In genomic region chr2:239590276-239590675, GRCh38 we compare ENCODE assay signal across 16 cellular contexts.
DNase-seq lines count a peak whose midpoint lies in the region; ATAC-seq, FAIRE-seq and TF ChIP-seq lines count a peak whose summit lies in the region.
"Had no signal": no experiment of that assay in that cellular context is flagged by ENCODE, and none has a peak within 500 bp of the region (broad histone marks: within the 10 kb centered on the region; RNA-seq: fewer than 3 reads in every experiment).

No MANE protein-coding gene starts in this region.

- H3K27ac ChIP-seq in BLaER1, result peak overlapping the region; percentile 46; the same call in 1 of the 2 replicates
- H3K27ac ChIP-seq in BLaER1 treated with 17β-estradiol and CSF1 and Interleukin-3, amounts not matched to agents 10 nM and 100 nM, result peak overlapping the region in 6 of 11 experiments; percentile 33 to 59 (median 53); a peak in 8 of 22 replicates
- no peak overlapping the region for H3K27ac ChIP-seq in kidney (ENCODE audit: low read depth in 2 of 2, low read length in 2 of 2)
- no peak overlapping the region for H3K27ac ChIP-seq in trophoblast cell (ENCODE audit: low read depth, low read length)
- H3K27ac ChIP-seq: A549, GM23248 had no signal

- H4K12ac ChIP-seq in trophoblast cell (ENCODE audit: low read depth, low read length), result no peak overlapping the region

- no peak for FAIRE-seq in kidney (lab: Jason Lieb, UNC)
- FAIRE-seq: A549, GM12878, GM18507, H54 had no signal

- DNase-seq in kidney (peak; percentile 21), trophoblast cell (no peak)
- no peak for DNase-seq in activated CD4-positive, alpha-beta T cell treated with anti-CD3 and anti-CD28 coated beads, Interleukin-2, amount 50 U/mL, for 4 hours
- DNase-seq in activated CD8-positive, alpha-beta memory T cell treated with anti-CD3 and anti-CD28 coated beads, Interleukin-2, amount 50 U/mL, for 48 hours, result no peak
- DNase-seq: BE2C; CD4-positive, CD25-positive, alpha-beta regulatory T cell; DMS53; GM23248 had no signal

- H3K27me3 ChIP-seq in BLaER1, result no peaks in the 10 kb centered on the region
- H3K27me3 ChIP-seq in BLaER1 treated with 17β-estradiol and CSF1 and Interleukin-3, amounts not matched to agents 10 nM and 100 nM, result no peaks in the 10 kb centered on the region
- no peaks in the 10 kb centered on the region for H3K27me3 ChIP-seq in trophoblast cell (ENCODE audit: insufficient read depth, low read length)
- H3K27me3 ChIP-seq: BE2C had no signal

- H3K4me1 ChIP-seq in BLaER1, result peaks cover 88% of the 10 kb centered on the region
- H3K4me1 ChIP-seq in BLaER1 treated with 17β-estradiol and CSF1 and Interleukin-3, amounts not matched to agents 10 nM and 100 nM, result peaks cover 41 to 97% (median 86%) of the 10 kb centered on the region in 10 experiments
- H3K4me1 ChIP-seq in kidney (ENCODE audit: control insufficient read depth in 1 of 2, insufficient read depth in 1 of 2, low read depth in 1 of 2, low read length in 2 of 2), result no peaks in the 10 kb centered on the region
- no peaks in the 10 kb centered on the region for H3K4me1 ChIP-seq in trophoblast cell (ENCODE audit: control insufficient read depth in 1 of 2, insufficient read depth in 2 of 2, low read length in 2 of 2)
- H3K4me1 ChIP-seq: A549, BE2C had no signal

- H3K36me3 ChIP-seq in BLaER1 (no peaks in the 10 kb centered on the region), kidney (ENCODE audit: control insufficient read depth in 1 of 2, insufficient read depth in 2 of 2, low read length in 2 of 2) (no peaks in the 10 kb centered on the region), trophoblast cell (ENCODE audit: control insufficient read depth in 1 of 2, insufficient read depth in 2 of 2, low read length in 2 of 2) (no peaks in the 10 kb centered on the region)
- H3K36me3 ChIP-seq in BLaER1 treated with 17β-estradiol and CSF1 and Interleukin-3, amounts not matched to agents 10 nM and 100 nM, result no peaks in the 10 kb centered on the region
- H3K36me3 ChIP-seq: BE2C had no signal

- H3K9ac ChIP-seq in BLaER1, result 0 out of 2 replicates have a peak overlapping the region, but pooled peaks have one; percentile 25
- peak overlapping the region in 5 of 11 experiments; percentile 1 to 57 (median 14); a peak in 3 of 22 replicates for H3K9ac ChIP-seq in BLaER1 treated with 17β-estradiol and CSF1 and Interleukin-3, amounts not matched to agents 10 nM and 100 nM
- H3K9ac ChIP-seq in kidney (ENCODE audit: low read length in 2 of 2), result no peak overlapping the region
- peak overlapping the region; percentile 29 for H3K9ac ChIP-seq in trophoblast cell (ENCODE audit: low read length)
- H3K9ac ChIP-seq: GM23248 had no signal

- no peak overlapping the region for H2AK5ac ChIP-seq in trophoblast cell (ENCODE audit: low read length)

- no peak overlapping the region for H2AFZ ChIP-seq in trophoblast cell (ENCODE audit: insufficient read depth, low read length, poor library complexity)
- H2AFZ ChIP-seq: GM23248 had no signal

- H3K4me2 ChIP-seq in BLaER1 (peak overlapping the region; percentile 88), trophoblast cell (ENCODE audit: low read length) (no peak overlapping the region)
- H3K4me2 ChIP-seq in BLaER1 treated with 17β-estradiol and CSF1 and Interleukin-3, amounts not matched to agents 10 nM and 100 nM, result peak overlapping the region; percentile 55 to 96 (median 83)
- H3K4me2 ChIP-seq: A549 had no signal

- H3K14ac ChIP-seq in trophoblast cell (ENCODE audit: low read length), result no peak overlapping the region

- H3K4me3 ChIP-seq in BLaER1 (0 out of 2 replicates have a peak overlapping the region, but pooled peaks have one; percentile 48), kidney (ENCODE audit: low read length in 2 of 2) (no peak overlapping the region), trophoblast cell (ENCODE audit: low read depth, low read length) (no peak overlapping the region)
- H3K4me3 ChIP-seq in BLaER1 treated with 17β-estradiol and CSF1 and Interleukin-3, amounts not matched to agents 10 nM and 100 nM, result 0 out of 20 replicates have a peak overlapping the region, but pooled peaks of 1 of the 10 experiments have one; percentile 2
- H3K4me3 ChIP-seq: A549, GM12878, GM23248 had no signal

- H2BK5ac ChIP-seq in trophoblast cell (ENCODE audit: low read depth, low read length, poor library complexity), result no peak overlapping the region

- H3K4ac ChIP-seq in trophoblast cell (ENCODE audit: low read depth, low read length), result no peak overlapping the region

- H3K9me3 ChIP-seq in BLaER1, result no peaks in the 10 kb centered on the region
- H3K9me3 ChIP-seq in BLaER1 treated with 17β-estradiol and CSF1 and Interleukin-3, amounts not matched to agents 10 nM and 100 nM (replicated peaks in 1 of 11), result peaks cover 0 to 20% (median 10%) of the 10 kb centered on the region in 11 experiments; a peak in 14 of 22 replicates
- no peaks in the 10 kb centered on the region for H3K9me3 ChIP-seq in kidney (ENCODE audit: control insufficient read depth in 1 of 2, low read length in 2 of 2)
- peaks cover 24% of the 10 kb centered on the region for H3K9me3 ChIP-seq in trophoblast cell (ENCODE audit: insufficient read depth, low read depth, low read length)
- H3K9me3 ChIP-seq: BE2C had no signal

- no peak overlapping the region for H2BK120ac ChIP-seq in trophoblast cell (ENCODE audit: insufficient read depth, low read length, poor library complexity)

- H3K79me1 ChIP-seq in trophoblast cell (ENCODE audit: low read length), result no peaks in the 10 kb centered on the region

- no peak overlapping the region for H2BK12ac ChIP-seq in trophoblast cell (ENCODE audit: low read length)

- H4K8ac ChIP-seq in trophoblast cell (ENCODE audit: low read depth, low read length), result no peak overlapping the region

- no peaks in the 10 kb centered on the region for H4K20me1 ChIP-seq in BLaER1
- no peaks in the 10 kb centered on the region for H4K20me1 ChIP-seq in BLaER1 treated with 17β-estradiol and CSF1 and Interleukin-3, amounts not matched to agents 10 nM and 100 nM

- H3K79me2 ChIP-seq in trophoblast cell (ENCODE audit: control insufficient read depth, insufficient read depth, low read length, poor library complexity), result no peaks in the 10 kb centered on the region

- H4K91ac ChIP-seq in trophoblast cell (ENCODE audit: low read depth, low read length), result no peak overlapping the region

- WGBS in trophoblast cell (ENCODE audit: extremely low coverage, insufficient coverage, insufficient read length), result no CpG with 5 or more reads among the region's 5 CpGs

- TF ChIP-seq CTCF in kidney (IDR thresholded peaks at IDR 0.05; ENCODE audit: borderline replicate concordance, extremely low read depth, insufficient read depth), result no peak

- no peak overlapping the region for H3K18ac ChIP-seq in trophoblast cell (ENCODE audit: low read length)

- intact Hi-C loops in kidney (cut with DNase I), result no loop called here

- ATAC-seq in HG03571 (IDR thresholded peaks at IDR 0.05; ENCODE audit: unreplicated experiment), result no peak
- ATAC-seq: A549, GM12878, HCT116 had no signal

- no peak overlapping the region for H3K23ac ChIP-seq in trophoblast cell (ENCODE audit: low read length)

Comparison
In these comparisons a context has a peak if more than half of its experiments do, and no peak if none do; other contexts are left out.
1. H3K27ac ChIP-seq: peak in BLaER1 (single experiment) and BLaER1 treated with 17β-estradiol and CSF1 and Interleukin-3, amounts not matched to agents 10 nM and 100 nM (6 of 11); none in kidney (0 of 2) and trophoblast cell (single experiment).
2. H3K9ac ChIP-seq: peak in BLaER1 (single experiment) and trophoblast cell (single experiment); none in kidney (0 of 2).